1 cellular context compared by ENCODE assay signal in the genomic region with DNA sequence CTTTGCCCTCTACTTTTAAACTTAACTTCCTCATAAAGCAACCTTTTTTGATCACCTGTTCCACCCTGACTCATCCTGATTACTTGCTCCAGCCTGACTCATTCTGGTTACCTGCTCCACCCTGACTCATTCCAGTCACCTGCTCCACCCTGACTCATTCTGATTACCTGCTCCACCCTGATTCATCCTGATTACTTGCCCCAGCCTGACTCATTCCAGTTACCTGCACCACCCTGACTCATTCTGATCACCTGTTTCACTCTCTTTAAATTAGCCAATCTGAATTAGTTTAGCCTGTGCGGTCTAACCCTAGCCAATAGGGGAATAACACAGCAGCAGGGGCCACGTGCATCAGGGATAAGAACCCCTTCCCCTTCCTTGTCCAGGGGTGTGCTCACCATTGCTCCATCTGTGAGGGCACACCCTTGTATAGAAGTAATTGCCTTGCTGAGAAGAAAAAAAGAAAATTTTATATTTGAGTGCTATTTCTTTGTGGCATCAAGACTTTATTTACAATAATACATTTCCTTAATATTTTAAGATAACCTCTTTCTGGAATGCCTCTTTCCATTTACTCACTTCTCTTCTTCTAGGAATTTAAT.
A peak's percentile ranks its signal among the peaks of the same experiment; 100 is the strongest.
TF ChIP-seq lines count a peak whose summit lies in the region.

No MANE protein-coding gene starts in this region.

TF ChIP-seq in HEK293, 187 proteins besides CTCF, POLR2A, EP300 and RAD21 (continued from another document):
- TF ChIP-seq ZNF324 (tag by site-specific recombination; IDR thresholded peaks at IDR 0.05) (peak; percentile 48; the same call in 1 of the 2 replicates), ZNF660 (tag by site-specific recombination; IDR thresholded peaks at IDR 0.05) (no peak), ZEB2 (tag by site-specific recombination; IDR thresholded peaks at IDR 0.05) (0 out of 2 replicates have a peak, but pooled peaks have one; percentile 33), ZFP69B (tag by site-specific recombination; IDR thresholded peaks at IDR 0.05) (no peak), ZNF366 (tag by site-specific recombination; conservative IDR thresholded peaks at IDR 0.05) (peak; percentile 71), ZNF571 (tag by site-specific recombination; IDR thresholded peaks at IDR 0.05) (0 out of 2 replicates have a peak, but pooled peaks have one; percentile 51), ZNF501 (tag by site-specific recombination; IDR thresholded peaks at IDR 0.05) (0 out of 2 replicates have a peak, but pooled peaks have one; percentile 39), ZNF140 (tag by site-specific recombination; IDR thresholded peaks at IDR 0.05) (no peak), WT1 (tag by site-specific recombination; IDR thresholded peaks at IDR 0.05) (no peak), KLF8 (tag by site-specific recombination; IDR thresholded peaks at IDR 0.05) (peak; percentile 91), SCRT1 (tag by site-specific recombination; IDR thresholded peaks at IDR 0.05; ENCODE audit: borderline replicate concordance) (peak; percentile 29; the same call in 1 of the 2 replicates), ZBTB17 (tag by site-specific recombination; IDR thresholded peaks at IDR 0.05) (no peak), ZNF792 (tag by site-specific recombination; IDR thresholded peaks at IDR 0.05) (no peak), ZNF214 (tag by site-specific recombination; IDR thresholded peaks at IDR 0.05; ENCODE audit: borderline replicate concordance) (no peak), GFI1B (tag by site-specific recombination; IDR thresholded peaks at IDR 0.05) (peak; percentile 73), ZNF202 (tag by site-specific recombination; IDR thresholded peaks at IDR 0.05; ENCODE audit: borderline replicate concordance) (no peak), ZBTB20 (tag by site-specific recombination; IDR thresholded peaks at IDR 0.05) (peak; percentile 34; the same call in 1 of the 2 replicates)
- TF ChIP-seq, protein P1, sequence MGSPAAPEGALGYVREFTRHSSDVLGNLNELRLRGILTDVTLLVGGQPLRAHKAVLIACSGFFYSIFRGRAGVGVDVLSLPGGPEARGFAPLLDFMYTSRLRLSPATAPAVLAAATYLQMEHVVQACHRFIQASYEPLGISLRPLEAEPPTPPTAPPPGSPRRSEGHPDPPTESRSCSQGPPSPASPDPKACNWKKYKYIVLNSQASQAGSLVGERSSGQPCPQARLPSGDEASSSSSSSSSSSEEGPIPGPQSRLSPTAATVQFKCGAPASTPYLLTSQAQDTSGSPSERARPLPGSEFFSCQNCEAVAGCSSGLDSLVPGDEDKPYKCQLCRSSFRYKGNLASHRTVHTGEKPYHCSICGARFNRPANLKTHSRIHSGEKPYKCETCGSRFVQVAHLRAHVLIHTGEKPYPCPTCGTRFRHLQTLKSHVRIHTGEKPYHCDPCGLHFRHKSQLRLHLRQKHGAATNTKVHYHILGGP (tag by site-specific recombination; IDR thresholded peaks at IDR 0.05) = peak; percentile 59; the same call in 1 of the 2 replicates
- TF ChIP-seq, protein P2, sequence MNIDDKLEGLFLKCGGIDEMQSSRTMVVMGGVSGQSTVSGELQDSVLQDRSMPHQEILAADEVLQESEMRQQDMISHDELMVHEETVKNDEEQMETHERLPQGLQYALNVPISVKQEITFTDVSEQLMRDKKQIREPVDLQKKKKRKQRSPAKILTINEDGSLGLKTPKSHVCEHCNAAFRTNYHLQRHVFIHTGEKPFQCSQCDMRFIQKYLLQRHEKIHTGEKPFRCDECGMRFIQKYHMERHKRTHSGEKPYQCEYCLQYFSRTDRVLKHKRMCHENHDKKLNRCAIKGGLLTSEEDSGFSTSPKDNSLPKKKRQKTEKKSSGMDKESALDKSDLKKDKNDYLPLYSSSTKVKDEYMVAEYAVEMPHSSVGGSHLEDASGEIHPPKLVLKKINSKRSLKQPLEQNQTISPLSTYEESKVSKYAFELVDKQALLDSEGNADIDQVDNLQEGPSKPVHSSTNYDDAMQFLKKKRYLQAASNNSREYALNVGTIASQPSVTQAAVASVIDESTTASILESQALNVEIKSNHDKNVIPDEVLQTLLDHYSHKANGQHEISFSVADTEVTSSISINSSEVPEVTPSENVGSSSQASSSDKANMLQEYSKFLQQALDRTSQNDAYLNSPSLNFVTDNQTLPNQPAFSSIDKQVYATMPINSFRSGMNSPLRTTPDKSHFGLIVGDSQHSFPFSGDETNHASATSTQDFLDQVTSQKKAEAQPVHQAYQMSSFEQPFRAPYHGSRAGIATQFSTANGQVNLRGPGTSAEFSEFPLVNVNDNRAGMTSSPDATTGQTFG (tag by site-specific recombination; IDR thresholded peaks at IDR 0.05; ENCODE audit: borderline replicate concordance) = peak; percentile 91
- TF ChIP-seq, protein P3, sequence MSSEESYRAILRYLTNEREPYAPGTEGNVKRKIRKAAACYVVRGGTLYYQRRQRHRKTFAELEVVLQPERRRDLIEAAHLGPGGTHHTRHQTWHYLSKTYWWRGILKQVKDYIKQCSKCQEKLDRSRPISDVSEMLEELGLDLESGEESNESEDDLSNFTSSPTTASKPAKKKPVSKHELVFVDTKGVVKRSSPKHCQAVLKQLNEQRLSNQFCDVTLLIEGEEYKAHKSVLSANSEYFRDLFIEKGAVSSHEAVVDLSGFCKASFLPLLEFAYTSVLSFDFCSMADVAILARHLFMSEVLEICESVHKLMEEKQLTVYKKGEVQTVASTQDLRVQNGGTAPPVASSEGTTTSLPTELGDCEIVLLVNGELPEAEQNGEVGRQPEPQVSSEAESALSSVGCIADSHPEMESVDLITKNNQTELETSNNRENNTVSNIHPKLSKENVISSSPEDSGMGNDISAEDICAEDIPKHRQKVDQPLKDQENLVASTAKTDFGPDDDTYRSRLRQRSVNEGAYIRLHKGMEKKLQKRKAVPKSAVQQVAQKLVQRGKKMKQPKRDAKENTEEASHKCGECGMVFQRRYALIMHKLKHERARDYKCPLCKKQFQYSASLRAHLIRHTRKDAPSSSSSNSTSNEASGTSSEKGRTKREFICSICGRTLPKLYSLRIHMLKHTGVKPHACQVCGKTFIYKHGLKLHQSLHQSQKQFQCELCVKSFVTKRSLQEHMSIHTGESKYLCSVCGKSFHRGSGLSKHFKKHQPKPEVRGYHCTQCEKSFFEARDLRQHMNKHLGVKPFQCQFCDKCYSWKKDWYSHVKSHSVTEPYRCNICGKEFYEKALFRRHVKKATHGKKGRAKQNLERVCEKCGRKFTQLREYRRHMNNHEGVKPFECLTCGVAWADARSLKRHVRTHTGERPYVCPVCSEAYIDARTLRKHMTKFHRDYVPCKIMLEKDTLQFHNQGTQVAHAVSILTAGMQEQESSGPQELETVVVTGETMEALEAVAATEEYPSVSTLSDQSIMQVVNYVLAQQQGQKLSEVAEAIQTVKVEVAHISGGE (tag by site-specific recombination; conservative IDR thresholded peaks at IDR 0.05; ENCODE audit: low read depth) = no peak
- TF ChIP-seq, protein P4, sequence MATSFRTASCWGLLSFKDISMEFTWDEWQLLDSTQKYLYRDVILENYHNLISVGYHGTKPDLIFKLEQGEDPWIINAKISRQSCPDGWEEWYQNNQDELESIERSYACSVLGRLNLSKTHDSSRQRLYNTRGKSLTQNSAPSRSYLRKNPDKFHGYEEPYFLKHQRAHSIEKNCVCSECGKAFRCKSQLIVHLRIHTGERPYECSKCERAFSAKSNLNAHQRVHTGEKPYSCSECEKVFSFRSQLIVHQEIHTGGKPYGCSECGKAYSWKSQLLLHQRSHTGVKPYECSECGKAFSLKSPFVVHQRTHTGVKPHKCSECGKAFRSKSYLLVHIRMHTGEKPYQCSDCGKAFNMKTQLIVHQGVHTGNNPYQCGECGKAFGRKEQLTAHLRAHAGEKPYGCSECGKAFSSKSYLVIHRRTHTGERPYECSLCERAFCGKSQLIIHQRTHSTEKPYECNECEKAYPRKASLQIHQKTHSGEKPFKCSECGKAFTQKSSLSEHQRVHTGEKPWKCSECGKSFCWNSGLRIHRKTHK (tag by site-specific recombination; IDR thresholded peaks at IDR 0.05) = peak; percentile 62; the same call in 1 of the 2 replicates
- TF ChIP-seq, protein P5, sequence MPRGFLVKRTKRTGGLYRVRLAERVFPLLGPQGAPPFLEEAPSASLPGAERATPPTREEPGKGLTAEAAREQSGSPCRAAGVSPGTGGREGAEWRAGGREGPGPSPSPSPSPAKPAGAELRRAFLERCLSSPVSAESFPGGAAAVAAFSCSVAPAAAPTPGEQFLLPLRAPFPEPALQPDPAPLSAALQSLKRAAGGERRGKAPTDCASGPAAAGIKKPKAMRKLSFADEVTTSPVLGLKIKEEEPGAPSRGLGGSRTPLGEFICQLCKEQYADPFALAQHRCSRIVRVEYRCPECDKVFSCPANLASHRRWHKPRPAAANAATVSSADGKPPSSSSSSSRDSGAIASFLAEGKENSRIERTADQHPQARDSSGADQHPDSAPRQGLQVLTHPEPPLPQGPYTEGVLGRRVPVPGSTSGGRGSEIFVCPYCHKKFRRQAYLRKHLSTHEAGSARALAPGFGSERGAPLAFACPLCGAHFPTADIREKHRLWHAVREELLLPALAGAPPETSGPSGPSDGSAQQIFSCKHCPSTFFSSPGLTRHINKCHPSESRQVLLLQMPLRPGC (tag by site-specific recombination; IDR thresholded peaks at IDR 0.05) = peak; percentile 91
- TF ChIP-seq, protein P6, sequence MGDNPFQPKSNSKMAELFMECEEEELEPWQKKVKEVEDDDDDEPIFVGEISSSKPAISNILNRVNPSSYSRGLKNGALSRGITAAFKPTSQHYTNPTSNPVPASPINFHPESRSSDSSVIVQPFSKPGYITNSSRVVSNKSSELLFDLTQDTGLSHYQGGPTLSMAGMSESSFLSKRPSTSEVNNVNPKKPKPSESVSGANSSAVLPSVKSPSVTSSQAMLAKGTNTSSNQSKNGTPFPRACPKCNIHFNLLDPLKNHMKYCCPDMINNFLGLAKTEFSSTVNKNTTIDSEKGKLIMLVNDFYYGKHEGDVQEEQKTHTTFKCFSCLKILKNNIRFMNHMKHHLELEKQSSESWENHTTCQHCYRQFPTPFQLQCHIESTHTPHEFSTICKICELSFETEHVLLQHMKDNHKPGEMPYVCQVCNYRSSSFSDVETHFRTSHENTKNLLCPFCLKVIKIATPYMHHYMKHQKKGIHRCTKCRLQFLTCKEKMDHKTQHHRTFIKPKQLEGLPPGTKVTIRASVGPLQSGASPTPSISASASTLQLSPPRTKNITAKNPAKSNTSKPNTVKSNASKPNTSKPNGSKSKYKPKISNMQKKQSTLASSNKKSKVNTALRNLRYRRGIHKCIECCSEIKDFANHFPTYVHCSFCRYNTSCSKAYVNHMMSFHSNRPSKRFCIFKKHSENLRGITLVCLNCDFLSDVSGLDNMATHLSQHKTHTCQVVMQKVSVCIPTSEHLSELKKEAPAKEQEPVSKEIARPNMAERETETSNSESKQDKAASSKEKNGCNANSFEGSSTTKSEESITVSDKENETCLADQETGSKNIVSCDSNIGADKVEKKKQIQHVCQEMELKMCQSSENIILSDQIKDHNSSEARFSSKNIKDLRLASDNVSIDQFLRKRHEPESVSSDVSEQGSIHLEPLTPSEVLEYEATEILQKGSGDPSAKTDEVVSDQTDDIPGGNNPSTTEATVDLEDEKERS (tag by site-specific recombination; IDR thresholded peaks at IDR 0.05) = 0 out of 2 replicates have a peak, but pooled peaks have one; percentile 67
- TF ChIP-seq, protein P7, sequence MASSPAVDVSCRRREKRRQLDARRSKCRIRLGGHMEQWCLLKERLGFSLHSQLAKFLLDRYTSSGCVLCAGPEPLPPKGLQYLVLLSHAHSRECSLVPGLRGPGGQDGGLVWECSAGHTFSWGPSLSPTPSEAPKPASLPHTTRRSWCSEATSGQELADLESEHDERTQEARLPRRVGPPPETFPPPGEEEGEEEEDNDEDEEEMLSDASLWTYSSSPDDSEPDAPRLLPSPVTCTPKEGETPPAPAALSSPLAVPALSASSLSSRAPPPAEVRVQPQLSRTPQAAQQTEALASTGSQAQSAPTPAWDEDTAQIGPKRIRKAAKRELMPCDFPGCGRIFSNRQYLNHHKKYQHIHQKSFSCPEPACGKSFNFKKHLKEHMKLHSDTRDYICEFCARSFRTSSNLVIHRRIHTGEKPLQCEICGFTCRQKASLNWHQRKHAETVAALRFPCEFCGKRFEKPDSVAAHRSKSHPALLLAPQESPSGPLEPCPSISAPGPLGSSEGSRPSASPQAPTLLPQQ (tag by site-specific recombination; IDR thresholded peaks at IDR 0.05) = no peak
